In the genomic region with DNA sequence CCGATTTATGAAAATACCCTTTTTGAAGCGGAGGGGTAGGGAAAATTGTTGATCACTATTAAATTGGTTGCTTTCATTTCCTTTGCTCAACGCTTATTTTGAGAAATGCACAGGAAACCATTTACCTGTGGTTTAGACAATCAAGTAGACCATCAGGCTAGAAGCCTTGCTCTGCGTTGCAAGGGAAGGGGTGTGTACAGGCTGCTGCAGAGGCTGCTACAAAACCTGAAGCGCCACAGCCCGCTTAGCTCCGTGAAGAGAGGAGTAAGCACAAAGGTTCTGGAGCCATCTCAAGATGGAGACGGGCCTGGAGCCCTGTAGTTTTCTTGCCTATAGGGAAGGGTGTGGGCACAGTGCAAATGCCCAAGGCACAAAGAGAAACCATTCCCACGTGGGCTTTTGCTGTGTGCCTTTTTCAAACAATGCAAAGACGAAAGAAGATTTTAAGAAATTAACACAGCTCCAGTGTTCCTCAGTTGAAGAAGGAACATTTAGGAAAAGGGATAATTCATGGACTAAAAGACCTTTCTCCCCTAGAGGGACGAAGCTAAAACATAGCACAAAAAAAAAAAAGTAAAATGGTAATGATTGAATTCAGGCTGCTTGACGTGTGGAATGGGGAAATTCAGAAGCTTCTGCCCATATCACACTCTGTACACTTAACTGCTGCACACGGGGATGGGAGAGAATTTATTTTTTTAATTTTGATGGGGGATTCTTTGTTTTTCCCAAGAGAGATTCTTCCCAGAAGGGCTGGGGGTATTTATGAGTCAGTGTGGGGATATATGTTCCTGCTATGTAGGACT, we compare ENCODE assay signal across 8 cellular contexts. TPM values are rescaled to one million over a fixed set of nuclear protein-coding genes. Genes with fewer than 3 reads are reported as not detected.
DNase-seq lines count a peak whose midpoint lies in the region; ATAC-seq and TF ChIP-seq lines count a peak whose summit lies in the region.

No MANE protein-coding gene starts in this region.

- H3K4me3 Mint-ChIP-seq in activated naive CD8-positive, alpha-beta T cell treated with anti-CD3 and anti-CD28 coated beads, Interleukin-2, amount 10 ng/mL, durations not matched to agents 7 days and 5 days: peak overlapping the region; percentile 97

- peaks cover 39% of the 10 kb centered on the region for H3K4me1 Mint-ChIP-seq in activated naive CD8-positive, alpha-beta T cell treated with anti-CD3 and anti-CD28 coated beads, Interleukin-2, amount 10 ng/mL, durations not matched to agents 7 days and 5 days

- peak overlapping the region; percentile 98 for H3K27ac Mint-ChIP-seq in activated naive CD8-positive, alpha-beta T cell treated with anti-CD3 and anti-CD28 coated beads, Interleukin-2, amount 10 ng/mL, durations not matched to agents 7 days and 5 days

- ATAC-seq in GM18907 (IDR thresholded peaks at IDR 0.05; ENCODE audit: unreplicated experiment) (peak; percentile 54), HG03342 (IDR thresholded peaks at IDR 0.05; ENCODE audit: unreplicated experiment) (peak; percentile 47), left ventricle myocardium superior (peak; percentile 21), sciatic nerve (peak; percentile 35)
- peak; percentile 55 for ATAC-seq in activated naive CD8-positive, alpha-beta T cell treated with anti-CD3 and anti-CD28 coated beads, Interleukin-2, amount 10 ng/mL, durations not matched to agents 7 days and 5 days (ENCODE audit: low read depth)

- H3K9me3 Mint-ChIP-seq in activated naive CD8-positive, alpha-beta T cell treated with anti-CD3 and anti-CD28 coated beads, Interleukin-2, amount 10 ng/mL, durations not matched to agents 7 days and 5 days: no peaks in the 10 kb centered on the region

- intact Hi-C loops in left ventricle myocardium superior (cut with micrococcal nuclease) (loop anchor here (10.0 kb wide), 1 partner anchor 506 kb away; no protein-coding TSS in a partner anchor), sciatic nerve (cut with DNase I) (loop anchor here (10.0 kb wide), 1 partner anchor 506 kb away; no protein-coding TSS in a partner anchor)

- POLR2A ChIA-PET in AG04450 (lab: Yijun Ruan, JAX): interaction anchor here (0.7 to 5.5 kb wide), 15 partner anchors 22 to 521 kb away, joined by 3 to 39 read pairs (median 6); no protein-coding TSS in a partner anchor
- POLR2A ChIA-PET in activated naive CD8-positive, alpha-beta T cell treated with anti-CD3 and anti-CD28 coated beads, Interleukin-2, amount 10 ng/mL, durations not matched to agents 7 days and 5 days (lab: Charles Lee): interaction anchor here (0.7 to 20.9 kb wide), 16 partner anchors 9 to 756 kb away, joined by 3 to 942 read pairs (median 4); partner anchors contain the start of genes OFD1 and TRAPPC2

- no peaks in the 10 kb centered on the region for H3K27me3 Mint-ChIP-seq in activated naive CD8-positive, alpha-beta T cell treated with anti-CD3 and anti-CD28 coated beads, Interleukin-2, amount 10 ng/mL, durations not matched to agents 7 days and 5 days

- peaks cover 32% of the 10 kb centered on the region for H3K36me3 Mint-ChIP-seq in activated naive CD8-positive, alpha-beta T cell treated with anti-CD3 and anti-CD28 coated beads, Interleukin-2, amount 10 ng/mL, durations not matched to agents 7 days and 5 days

- H3K4me3 ChIP-seq in AG04450 (ENCODE audit: low read depth, low read length): peak overlapping the region; percentile 81

- CTCF ChIA-PET in AG04450 (lab: Charles Lee): interaction anchor here (1.0 to 1.9 kb wide), 3 partner anchors 32 to 510 kb away, joined by 3 to 12 read pairs (median 9); no protein-coding TSS in a partner anchor

- H3K27me3 ChIP-seq in AG04450 (ENCODE audit: control insufficient read depth, insufficient read depth, low read length): no peaks in the 10 kb centered on the region

- peak overlapping the region; percentile 85 for H3K27ac ChIP-seq in AG04450 (ENCODE audit: low read depth, low read length)

- no peaks in the 10 kb centered on the region; the same call in 1 of the 2 replicates for H3K9me3 ChIP-seq in AG04450 (ENCODE audit: control insufficient read depth, insufficient read depth, low read length)

- no peak for TF ChIP-seq CTCF in AG04450 (IDR thresholded peaks at IDR 0.05; ENCODE audit: low read depth, low read length)

- DNase-seq in AG04450 (ENCODE audit: low read depth, low spot score) (peak; percentile 79), SIG-M5 (lab: John Stamatoyannopoulos, UW) (peak; percentile 31), left ventricle myocardium superior (peak; percentile 49), sciatic nerve (ENCODE audit: low spot score) (peak; percentile 70), hepatic stellate cell (ENCODE audit: low spot score) (no peak)
- no peak for DNase-seq in activated naive CD8-positive, alpha-beta T cell treated with anti-CD3 and anti-CD28 coated beads, Interleukin-2, amount 10 ng/mL, durations not matched to agents 7 days and 5 days

RNA-seq across cellular contexts. Expression of gene TMSB4X, which starts 3.5 kb away (rescaled TPM):
- 6,551 and 6,856 TPM in 2 replicates for polyA plus RNA-seq in AG04450 (2011; rRNA removed)
- 2,637 and 2,670 TPM in 2 replicates for polyA minus RNA-seq in AG04450 (2011; rRNA and poly(A)+ RNA removed)
- 1,000 to 10,000 TPM; 8,001 to 8,464 TPM for total RNA-seq in activated naive CD8-positive, alpha-beta T cell treated with anti-CD3 and anti-CD28 coated beads, Interleukin-2, amount 10 ng/mL, durations not matched to agents 7 days and 5 days
- total RNA-seq in left ventricle myocardium superior (942 TPM), sciatic nerve (3,078 TPM)

Comparison
In these comparisons a context has a peak if more than half of its experiments do, and no peak if none do; other contexts are left out.
1. DNase-seq: peak in AG04450 (single experiment), SIG-M5 (single experiment), left ventricle myocardium superior (single experiment) and sciatic nerve (single experiment); none in activated naive CD8-positive, alpha-beta T cell treated with anti-CD3 and anti-CD28 coated beads, Interleukin-2, amount 10 ng/mL, durations not matched to agents 7 days and 5 days (single experiment) and hepatic stellate cell (single experiment).
2. Peak in every context shown above with its lines, with median percentiles within 50 percentile points of each other: ATAC-seq.